Comparison of ENCODE assay signal across 8 cellular contexts in genomic region chr17:67376892-67377726, GRCh38. TPM values are rescaled to one million over a fixed set of nuclear protein-coding genes. Genes with fewer than 3 reads are reported as not detected.
DNase-seq lines count a peak whose midpoint lies in the region; ATAC-seq and TF ChIP-seq lines count a peak whose summit lies in the region.

Gene PITPNC1 (plus strand): TSS chr17:67377281.

- H3K27me3 ChIP-seq in kidney epithelial cell (ENCODE audit: control insufficient read depth, insufficient read depth, low read length): no peaks in the 10 kb centered on the region

- H3K4me3 ChIP-seq in kidney epithelial cell (ENCODE audit: low read depth, low read length): peak within 1 kb of the TSS; percentile 91

- no peak for TF ChIP-seq CTCF in kidney epithelial cell (IDR thresholded peaks at IDR 0.05; ENCODE audit: insufficient read depth, low read length, poor library complexity, severe bottlenecking)

- no peaks in the 10 kb centered on the region for H3K36me3 ChIP-seq in kidney epithelial cell (ENCODE audit: control insufficient read depth, insufficient read depth, low read length)

- ATAC-seq in GM18907 (IDR thresholded peaks at IDR 0.05; ENCODE audit: unreplicated experiment) (peak; percentile 65), HG03159 (IDR thresholded peaks at IDR 0.05; ENCODE audit: unreplicated experiment) (peak; percentile 65)

- DNase-seq in AG08395 (ENCODE audit: low spot score) (peak; percentile 88), NCI-H446 treated with DMSO at 0.1 percent for 48 hours (lab: John Stamatoyannopoulos, UW) (peak; percentile 69), cerebellar cortex (ENCODE audit: low spot score) (peak; percentile 91), kidney epithelial cell (ENCODE audit: low read depth) (no peak)
- DNase-seq in activated CD4-positive, alpha-beta T cell treated with anti-CD3 and anti-CD28 coated beads for 1 hour: peak; percentile 79
- peak; percentile 80 to 86 for DNase-seq in stimulated activated CD4-positive, alpha-beta T cell treated with anti-CD3 and anti-CD28 coated beads, Interleukin-15, amount 100 ng/mL, for 48 hours (ENCODE audit: low read depth in 2 of 2)

RNA-seq across cellular contexts. Expression of gene PITPNC1, which starts in this region (rescaled TPM):
- 12.2 and 13.0 TPM in 2 replicates for total RNA-seq in kidney epithelial cell
